In the genomic region with DNA sequence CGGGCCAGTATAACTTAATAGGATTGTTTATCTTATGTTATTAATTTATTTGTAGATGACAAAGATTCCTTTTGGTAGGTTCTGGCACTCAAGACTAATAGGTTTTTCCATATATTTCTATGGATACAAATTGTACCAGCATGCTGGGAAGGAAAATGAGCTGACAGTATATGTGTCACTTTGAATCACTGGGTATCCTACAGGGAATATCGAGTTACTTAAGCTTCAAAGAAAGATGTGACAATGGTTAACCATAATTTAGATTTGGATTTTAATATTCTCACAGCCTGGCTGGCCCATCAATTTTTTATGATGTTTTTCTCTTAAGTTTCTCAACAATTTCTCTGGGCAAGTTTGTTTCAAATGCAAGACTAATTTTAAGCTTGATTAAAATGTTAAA, we compare ENCODE assay signal across 30 cellular contexts.
"Had no signal": no experiment of that assay in that cellular context is flagged by ENCODE, and none has a peak within 500 bp of the region (broad histone marks: within the 10 kb centered on the region; RNA-seq: fewer than 3 reads in every experiment).

No MANE protein-coding gene starts in this region.

- H3K27me3 Mint-ChIP-seq: naive thymus-derived CD8-positive, alpha-beta T cell; natural killer cell treated with Interleukin-12 subunit alpha and Interleukin-12 subunit beta and Interleukin-15 and Interleukin-18, amount 100 ng/mL, for 72 hours; progenitor cell of endocrine pancreas; stimulated activated naive B cell treated with anti-CD40 and anti-IgM and Interleukin-4, amounts not matched to agents 10 μg/mL and 1 μg/mL and 100 μg/mL, for 72 hours; stimulated activated naive CD8-positive, alpha-beta T cell treated with anti-CD3 and anti-CD28 coated beads, Interleukin-15, amount 100 ng/mL, for 72 hours had no signal

- H3K4me3 ChIP-seq: neural progenitor cell, ovary, psoas muscle, right lobe of liver, sigmoid colon, suprapubic skin, testis, tibial artery, transverse colon, upper lobe of left lung, vagina had no signal

- H3K36me3 ChIP-seq: neural progenitor cell, ovary, right lobe of liver, sigmoid colon, suprapubic skin, tibial artery, transverse colon, upper lobe of left lung, vagina had no signal

- H3K9me3 ChIP-seq: ovary, psoas muscle, right lobe of liver, sigmoid colon, suprapubic skin, testis, tibial artery, transverse colon, upper lobe of left lung, vagina had no signal

- H3K4me2 ChIP-seq: neural progenitor cell had no signal

- H3K27ac Mint-ChIP-seq: naive thymus-derived CD8-positive, alpha-beta T cell; natural killer cell treated with Interleukin-12 subunit alpha and Interleukin-12 subunit beta and Interleukin-15 and Interleukin-18, amount 100 ng/mL, for 72 hours; nephron progenitor cell; neural progenitor cell; progenitor cell of endocrine pancreas; stimulated activated effector memory CD8-positive, alpha-beta T cell treated with anti-CD3 and anti-CD28 coated beads, Interleukin-12 subunit alpha, Interleukin-12 subunit beta, amount 100 ng/mL, for 72 hours; stimulated activated naive B cell treated with anti-CD40 and anti-IgM and Interleukin-4, amounts not matched to agents 10 μg/mL and 1 μg/mL and 100 μg/mL, for 72 hours; stimulated activated naive CD8-positive, alpha-beta T cell treated with anti-CD3 and anti-CD28 coated beads, Interleukin-15, amount 100 ng/mL, for 72 hours had no signal

- H3K9me3 Mint-ChIP-seq: neural progenitor cell; stimulated activated naive B cell treated with anti-CD40 and anti-IgM and Interleukin-4, amounts not matched to agents 10 μg/mL and 1 μg/mL and 100 μg/mL, for 72 hours; stimulated activated naive CD8-positive, alpha-beta T cell treated with anti-CD3 and anti-CD28 coated beads, Interleukin-15, amount 100 ng/mL, for 72 hours had no signal

- H3K36me3 Mint-ChIP-seq: naive thymus-derived CD8-positive, alpha-beta T cell; natural killer cell treated with Interleukin-12 subunit alpha and Interleukin-12 subunit beta and Interleukin-15 and Interleukin-18, amount 100 ng/mL, for 72 hours; neural progenitor cell; stimulated activated effector memory CD8-positive, alpha-beta T cell treated with anti-CD3 and anti-CD28 coated beads, Interleukin-12 subunit alpha, Interleukin-12 subunit beta, amount 100 ng/mL, for 72 hours; stimulated activated naive B cell treated with anti-CD40 and anti-IgM and Interleukin-4, amounts not matched to agents 10 μg/mL and 1 μg/mL and 100 μg/mL, for 72 hours had no signal

- H3K4me1 Mint-ChIP-seq: naive thymus-derived CD8-positive, alpha-beta T cell; neural progenitor cell; stimulated activated effector memory CD8-positive, alpha-beta T cell treated with anti-CD3 and anti-CD28 coated beads, Interleukin-12 subunit alpha, Interleukin-12 subunit beta, amount 100 ng/mL, for 72 hours; stimulated activated naive B cell treated with anti-CD40 and anti-IgM and Interleukin-4, amounts not matched to agents 10 μg/mL and 1 μg/mL and 100 μg/mL, for 72 hours; stimulated activated naive CD8-positive, alpha-beta T cell treated with anti-CD3 and anti-CD28 coated beads, Interleukin-15, amount 100 ng/mL, for 72 hours had no signal

- H3K4me1 ChIP-seq: neural progenitor cell, parathyroid adenoma, psoas muscle, right lobe of liver, sigmoid colon, suprapubic skin, testis, tibial artery, transverse colon, upper lobe of left lung, vagina had no signal

- ATAC-seq: naive thymus-derived CD8-positive, alpha-beta T cell; natural killer cell treated with Interleukin-12 subunit alpha and Interleukin-12 subunit beta and Interleukin-15 and Interleukin-18, amount 100 ng/mL, for 72 hours; psoas muscle; right cardiac atrium; right lobe of liver; stimulated activated effector memory CD8-positive, alpha-beta T cell treated with anti-CD3 and anti-CD28 coated beads, Interleukin-12 subunit alpha, Interleukin-12 subunit beta, amount 100 ng/mL, for 72 hours; stimulated activated naive B cell treated with anti-CD40 and anti-IgM and Interleukin-4, amounts not matched to agents 10 μg/mL and 1 μg/mL and 100 μg/mL, for 72 hours; stimulated activated naive CD8-positive, alpha-beta T cell treated with anti-CD3 and anti-CD28 coated beads, Interleukin-15, amount 100 ng/mL, for 72 hours had no signal

- DNase-seq: naive thymus-derived CD8-positive, alpha-beta T cell; nephron progenitor cell; occipital lobe; ovary; posterior cingulate gyrus; psoas muscle; right cardiac atrium; right lobe of liver; sigmoid colon; small intestine; stimulated activated CD4-positive, alpha-beta T cell treated with anti-CD3 and anti-CD28 coated beads, Interleukin-15, amount 100 ng/mL, for 24 hours; stimulated activated CD4-positive, alpha-beta T cell treated with anti-CD3 and anti-CD28 coated beads, Interleukin-2, amount 100 ng/mL, for 24 hours; stimulated activated CD4-positive, alpha-beta T cell treated with anti-CD3 and anti-CD28 coated beads, Interleukin-2, amount 100 ng/mL, for 48 hours; stimulated activated CD4-positive, alpha-beta T cell treated with anti-CD3 and anti-CD28 coated beads, Interleukin-4, amount 100 ng/mL, for 24 hours; stimulated activated naive B cell treated with anti-CD40 and anti-IgM and Interleukin-4, amounts not matched to agents 10 μg/mL and 1 μg/mL and 100 μg/mL, for 72 hours; stimulated activated naive CD4-positive, alpha-beta T cell treated with Interleukin-2 at 50 U/mL for 16 hours; stimulated activated naive CD8-positive, alpha-beta T cell treated with anti-CD3 and anti-CD28 coated beads, Interleukin-15, amount 100 ng/mL, for 72 hours; substantia nigra; testis; tibial artery; transverse colon; upper lobe of left lung had no signal

- H3K27ac ChIP-seq: neural progenitor cell, ovary, parathyroid adenoma, psoas muscle, right lobe of liver, sigmoid colon, suprapubic skin, testis, tibial artery, transverse colon, upper lobe of left lung, vagina had no signal

- FAIRE-seq: small intestine, urothelium cell line had no signal

- H3K79me2 ChIP-seq: parathyroid adenoma had no signal

- H3K9ac ChIP-seq: neural progenitor cell, parathyroid adenoma had no signal

- H3K4me3 Mint-ChIP-seq: naive thymus-derived CD8-positive, alpha-beta T cell; natural killer cell treated with Interleukin-12 subunit alpha and Interleukin-12 subunit beta and Interleukin-15 and Interleukin-18, amount 100 ng/mL, for 72 hours; nephron progenitor cell; neural progenitor cell; stimulated activated effector memory CD8-positive, alpha-beta T cell treated with anti-CD3 and anti-CD28 coated beads, Interleukin-12 subunit alpha, Interleukin-12 subunit beta, amount 100 ng/mL, for 72 hours; stimulated activated naive B cell treated with anti-CD40 and anti-IgM and Interleukin-4, amounts not matched to agents 10 μg/mL and 1 μg/mL and 100 μg/mL, for 72 hours; stimulated activated naive CD8-positive, alpha-beta T cell treated with anti-CD3 and anti-CD28 coated beads, Interleukin-15, amount 100 ng/mL, for 72 hours had no signal

- H3K27me3 ChIP-seq: neural progenitor cell, ovary, right lobe of liver, sigmoid colon, suprapubic skin, testis, tibial artery, transverse colon, upper lobe of left lung, vagina had no signal

- H2AFZ ChIP-seq: neural progenitor cell, parathyroid adenoma had no signal
